2 cellular contexts compared by ENCODE assay signal in genomic region chr12:52080403-52081201, GRCh38.
TF ChIP-seq lines count a peak whose summit lies in the region.

No MANE protein-coding gene starts in this region.

TF ChIP-seq in H1, 55 proteins besides CTCF, POLR2A, EP300 and RAD21:
- TF ChIP-seq FOSL1 (IDR thresholded peaks at IDR 0.05; ENCODE audit: insufficient read depth, low read depth, low read length) (no peak), SAP30 (IDR thresholded peaks at IDR 0.05; ENCODE audit: insufficient read depth, insufficient replicate concordance, low read length) (no peak), GABPA (IDR thresholded peaks at IDR 0.05; ENCODE audit: borderline replicate concordance, insufficient read depth, low read length) (no peak), NRF1 (IDR thresholded peaks at IDR 0.05; ENCODE audit: low read depth, low read length) (no peak), MAX (IDR thresholded peaks at IDR 0.05) (no peak), GTF2F1 (IDR thresholded peaks at IDR 0.05; ENCODE audit: borderline replicate concordance, low read depth, low read length) (no peak), CHD7 (IDR thresholded peaks at IDR 0.05; ENCODE audit: insufficient replicate concordance, low read length) (no peak), SUZ12 (IDR thresholded peaks at IDR 0.05; ENCODE audit: low read length) (no peak), CBX8 (IDR thresholded peaks at IDR 0.05; ENCODE audit: borderline replicate concordance, low read depth, low read length) (no peak), BCL11A (IDR thresholded peaks at IDR 0.05; ENCODE audit: low read depth in 2 of 2, low read length in 2 of 2) (no peak), RBBP5 (IDR thresholded peaks at IDR 0.05; ENCODE audit: borderline replicate concordance, low read depth, low read length) (no peak)

TF ChIP-seq in neural cell, 6 proteins besides CTCF, POLR2A, EP300 and RAD21:
- TF ChIP-seq REST (IDR thresholded peaks at IDR 0.05; ENCODE audit: borderline replicate concordance) = no peak
- no peak for TF ChIP-seq TAF1 (IDR thresholded peaks at IDR 0.05; ENCODE audit: low read depth)
